ENCODE assay signal across 11 cellular contexts in genomic region chr14:22599349-22599748, GRCh38. TPM values are rescaled to one million over a fixed set of nuclear protein-coding genes. Genes with fewer than 3 reads are reported as not detected.
DNase-seq lines count a peak whose midpoint lies in the region; ATAC-seq and TF ChIP-seq lines count a peak whose summit lies in the region.
"Had no signal": no experiment of that assay in that cellular context is flagged by ENCODE, and none has a peak within 500 bp of the region (broad histone marks: within the 10 kb centered on the region; RNA-seq: fewer than 3 reads in every experiment).

No MANE protein-coding gene starts in this region.

- peak overlapping the region; percentile 93 for H3K4me2 ChIP-seq in mammary epithelial cell (ENCODE audit: insufficient read depth, low read depth, low read length)

- in situ Hi-C loops in mammary epithelial cell (cut with MboI; ENCODE audit: low sequenced_read_pairs in 2 of 2): no loop called here

- peaks cover 8% of the 10 kb centered on the region for H3K79me2 ChIP-seq in mammary epithelial cell (ENCODE audit: insufficient read depth, low read length)

- no peaks in the 10 kb centered on the region for H3K9me3 ChIP-seq in heart left ventricle
- no peaks in the 10 kb centered on the region for H3K9me3 ChIP-seq in mammary epithelial cell (replicated peaks; ENCODE audit: insufficient read depth, low read length)
- no peaks in the 10 kb centered on the region for H3K9me3 ChIP-seq in upper lobe of right lung

- no peaks in the 10 kb centered on the region for H4K20me1 ChIP-seq in mammary epithelial cell (ENCODE audit: insufficient read depth, low read length)

- H3K36me3 ChIP-seq in heart left ventricle (peaks cover 4 to 32% (median 30%) of the 10 kb centered on the region in 9 donors), mammary epithelial cell (ENCODE audit: insufficient read depth, low read length) (no peaks in the 10 kb centered on the region), upper lobe of right lung (peaks cover 33% of the 10 kb centered on the region)

- no peak for ATAC-seq in heart left ventricle
- ATAC-seq in Right ventricle myocardium superior (ENCODE audit: poor library complexity): no peak
- ATAC-seq in upper lobe of right lung: no peak
- no peak for ATAC-seq in HG03378 (IDR thresholded peaks at IDR 0.05; ENCODE audit: unreplicated experiment)

- peaks cover 11% of the 10 kb centered on the region for H3K27me3 Mint-ChIP-seq in mesothelial cell of epicardium (ENCODE audit: low read depth)

- H3K27ac ChIP-seq in heart left ventricle: peak overlapping the region in 9 of 12 donors; percentile 59 to 91 (median 85)
- H3K27ac ChIP-seq in mammary epithelial cell (ENCODE audit: insufficient read depth, low read depth, low read length): peak overlapping the region; percentile 85
- H3K27ac ChIP-seq in upper lobe of right lung: peak overlapping the region; percentile 90

- peaks cover 3 to 27% (median 17%) of the 10 kb centered on the region in 12 donors for H3K4me1 ChIP-seq in heart left ventricle
- peaks cover 29% of the 10 kb centered on the region for H3K4me1 ChIP-seq in mammary epithelial cell (ENCODE audit: insufficient read depth, low read length)
- H3K4me1 ChIP-seq in upper lobe of right lung: peaks cover 17% of the 10 kb centered on the region

- peak overlapping the region; percentile 97 for H3K9ac ChIP-seq in mammary epithelial cell (ENCODE audit: insufficient read depth, low read length)

- 76 to 94% (median 83%) methylated on average over 3 of the region's 3 CpGs for WGBS in heart left ventricle, 4 donors
- 90% methylated on average over 3 of the region's 3 CpGs for WGBS in mammary epithelial cell (ENCODE audit: low coverage, missing lambda C conversion rate)

- DNase-seq in heart left ventricle (no peak), Right ventricle myocardium superior (no peak), mammary epithelial cell (no peak), mesothelial cell of epicardium (ENCODE audit: low spot score in 2 of 2, unreplicated experiment in 2 of 2) (no peak), upper lobe of right lung (no peak), KG1 (lab: John Stamatoyannopoulos, UW) (no peak), dedifferentiated amniotic fluid mesenchymal stem cell (ENCODE audit: extremely low spot score) (no peak)

- CTCF ChIA-PET in mammary epithelial cell (lab: Charles Lee; ENCODE audit: low non-redundant PET): interaction anchor here (1.1 kb wide), 1 partner anchor 10 kb away, joined by 3 read pairs; the partner anchor contains the start of gene DAD1

- H3K4me1 Mint-ChIP-seq in mesothelial cell of epicardium: peaks cover 21% of the 10 kb centered on the region

- H3K27me3 ChIP-seq in heart left ventricle: peaks cover 0 to 5% (median 0%) of the 10 kb centered on the region in 9 donors
- no peaks in the 10 kb centered on the region for H3K27me3 ChIP-seq in mammary epithelial cell (ENCODE audit: insufficient read depth, low read length)
- no peaks in the 10 kb centered on the region for H3K27me3 ChIP-seq in upper lobe of right lung

- H3K4me3 Mint-ChIP-seq in mesothelial cell of epicardium: peak overlapping the region; percentile 92

- no peak for TF ChIP-seq POLR2A in heart left ventricle (IDR thresholded peaks at IDR 0.05)

- H3K9me3 Mint-ChIP-seq in mesothelial cell of epicardium: no peaks in the 10 kb centered on the region

- TF ChIP-seq CTCF in heart left ventricle (IDR thresholded peaks at IDR 0.05) (no peak), mammary epithelial cell (conservative IDR thresholded peaks at IDR 0.05 in 1 of 2, IDR thresholded peaks at IDR 0.05 in 1 of 2; ENCODE audit: extremely low read depth in 1 of 2, insufficient read depth in 1 of 2, low read depth in 1 of 2, low read length in 2 of 2) (no peak), mesothelial cell of epicardium (IDR thresholded peaks at IDR 0.05; ENCODE audit: unreplicated experiment) (no peak), upper lobe of right lung (IDR thresholded peaks at IDR 0.05) (no peak)

- H3K4me3 ChIP-seq in heart left ventricle: peak overlapping the region in 11 of 12 donors; percentile 65 to 91 (median 83)
- H3K4me3 ChIP-seq in mammary epithelial cell (replicated peaks in 1 of 3; ENCODE audit: insufficient read depth in 1 of 3, low read depth in 2 of 3, low read length in 3 of 3): peak overlapping the region in 2 of 3 experiments; percentile 90 to 91
- H3K4me3 ChIP-seq in upper lobe of right lung: peak overlapping the region; percentile 89

- BruUV-seq in mammary epithelial cell (replicated peaks; lab: Mats Ljungman, UMichigan): no TSS peak

- dilution Hi-C loops in mammary epithelial cell (cut with HindIII; ENCODE audit: low sequenced_read_pairs): no loop called here

- H3K36me3 Mint-ChIP-seq in mesothelial cell of epicardium: peaks cover 20% of the 10 kb centered on the region

- peak overlapping the region; percentile 92 for H2AFZ ChIP-seq in mammary epithelial cell (ENCODE audit: low read depth, low read length)

- peak overlapping the region; percentile 95 for H3K27ac Mint-ChIP-seq in mesothelial cell of epicardium

- intact Hi-C loops in heart left ventricle (cut with DNase I): loop anchor here in 2 of 10 donors (10.0 kb wide), 2 partner anchors 115 to 165 kb away; partner anchors contain the start of gene OXA1L (in 1 of the 2)
- intact Hi-C loops in Right ventricle myocardium superior (cut with DNase I): no loop called here
- intact Hi-C loops in mammary epithelial cell (cut with micrococcal nuclease): loop anchor here (2.0 kb wide), 1 partner anchor 53 kb away; no protein-coding TSS in a partner anchor
- intact Hi-C loops in upper lobe of right lung (cut with DNase I): no loop called here

RNA-seq across cellular contexts. Expression of gene ABHD4, which starts 1.2 kb away (rescaled TPM):
- total RNA-seq in heart left ventricle: 10 to 100 TPM; 16.8 to 35.5 (median 25.9) TPM
- polyA plus RNA-seq in heart left ventricle: 10 to 100 TPM; 10.4 to 18.0 TPM
- total RNA-seq in Right ventricle myocardium superior: 19.7 TPM
- total RNA-seq in mammary epithelial cell: 10 to 100 TPM; 16.7 to 20.5 TPM
- polyA plus RNA-seq in mammary epithelial cell: 12.0 TPM
- polyA minus RNA-seq in mammary epithelial cell: 16.5 TPM
- 28.2 to 29.3 TPM (median 28.4 TPM) in 3 replicates for total RNA-seq in mesothelial cell of epicardium
- total RNA-seq in upper lobe of right lung: 34.2 TPM

RNA-seq across cellular contexts. Expression of gene DAD1, which starts 10.3 kb away (rescaled TPM):
- total RNA-seq in heart left ventricle (100 to 1,000 TPM; 108 to 236 (median 147) TPM), Right ventricle myocardium superior (124 TPM), mammary epithelial cell (100 to 1,000 TPM; 154 to 169 TPM), mesothelial cell of epicardium (140 to 141 TPM (median 141 TPM) in 3 replicates), upper lobe of right lung (184 TPM)
- polyA plus RNA-seq in heart left ventricle (100 to 1,000 TPM; 129 to 402 TPM), mammary epithelial cell (324 TPM)
- 197 TPM for polyA minus RNA-seq in mammary epithelial cell

RNA-seq across cellular contexts. Expression of gene OR6J1, which starts 44.8 kb away (rescaled TPM):
- under 1 TPM in 1 of 9 donors, not detected in 8; 0.06 TPM for total RNA-seq in heart left ventricle
- polyA plus RNA-seq in heart left ventricle: not detected
- not detected for total RNA-seq in Right ventricle myocardium superior
- not detected for total RNA-seq in mammary epithelial cell
- not detected for polyA plus RNA-seq in mammary epithelial cell
- polyA minus RNA-seq in mammary epithelial cell: not detected
- total RNA-seq in mesothelial cell of epicardium: not detected in 3 replicates
- not detected for total RNA-seq in upper lobe of right lung
- total RNA-seq: Daoy, NCI-H460 had no signal
- polyA plus RNA-seq: adipose tissue had no signal
